ENCODE assay signal across 11 cellular contexts in the genomic region with DNA sequence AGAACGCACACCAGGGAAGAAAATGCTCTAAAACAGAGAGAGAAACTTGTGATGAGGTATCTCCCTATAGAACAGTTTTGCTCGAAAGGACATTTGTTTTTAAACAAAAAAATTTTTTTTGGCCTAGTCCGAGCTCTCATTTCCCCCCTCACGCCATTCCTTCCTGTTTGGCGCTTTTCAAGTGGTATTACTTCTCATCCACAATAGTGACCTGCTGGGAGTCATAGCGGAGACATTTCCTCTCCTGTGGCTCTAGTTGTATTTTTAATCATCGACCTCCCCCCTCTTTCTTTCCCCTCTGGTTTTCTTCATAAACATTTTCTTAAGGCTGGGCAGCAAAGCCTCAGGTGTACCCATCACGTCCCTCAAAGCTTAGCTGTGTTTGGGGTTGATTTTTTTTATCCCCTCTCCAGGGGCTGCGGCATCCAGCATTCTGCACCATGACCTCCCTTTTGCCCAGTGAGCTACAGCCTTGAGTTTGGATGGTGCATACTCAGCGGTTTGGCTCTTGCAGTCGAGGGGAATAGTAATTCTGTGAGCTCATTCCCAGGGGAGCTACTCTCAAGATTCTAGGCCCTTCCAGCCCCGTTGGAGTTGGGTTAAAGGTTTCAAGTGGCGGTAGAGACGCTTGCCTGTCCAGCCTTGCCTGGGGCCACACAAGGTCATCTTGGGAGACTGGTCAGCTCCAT.
A peak's percentile ranks its signal among the peaks of the same experiment; 100 is the strongest.
DNase-seq lines count a peak whose midpoint lies in the region; ATAC-seq and TF ChIP-seq lines count a peak whose summit lies in the region.
"Had no signal": no experiment of that assay in that cellular context is flagged by ENCODE, and none has a peak within 500 bp of the region (broad histone marks: within the 10 kb centered on the region; RNA-seq: fewer than 3 reads in every experiment).

No MANE protein-coding gene starts in this region.

- no peak overlapping the region for H3K4me2 ChIP-seq in parathyroid adenoma (ENCODE audit: low read length)

- no peaks in the 10 kb centered on the region for H3K9me3 ChIP-seq in parathyroid adenoma (ENCODE audit: control insufficient read depth, low read length)

- peaks cover 33% of the 10 kb centered on the region for H3K4me1 Mint-ChIP-seq in activated CD4-positive, alpha-beta memory T cell treated with anti-CD3 and anti-CD28 coated beads for 36 hours (ENCODE audit: low read depth)

- peak overlapping the region; percentile 41 for H3K27ac ChIP-seq in parathyroid adenoma

- intact Hi-C loops in activated CD4-positive, alpha-beta memory T cell treated with anti-CD3 and anti-CD28 coated beads for 36 hours (cut with micrococcal nuclease): no loop called here
- intact Hi-C loops in Right ventricle myocardium superior (cut with DNase I): no loop called here

- CTCF ChIA-PET in activated CD4-positive, alpha-beta memory T cell treated with anti-CD3 and anti-CD28 coated beads for 36 hours (lab: Charles Lee): interaction anchor here (0.7 kb wide), 1 partner anchor 15 kb away, joined by 3 read pairs; no protein-coding TSS in a partner anchor

- POLR2A ChIA-PET in activated CD4-positive, alpha-beta memory T cell treated with anti-CD3 and anti-CD28 coated beads for 36 hours (lab: Charles Lee): interaction anchor here (0.9 to 1.3 kb wide), 2 partner anchors 12 to 69 kb away, joined by 3 to 5 read pairs; no protein-coding TSS in a partner anchor

- H3K9me3 Mint-ChIP-seq in activated CD4-positive, alpha-beta memory T cell treated with anti-CD3 and anti-CD28 coated beads for 36 hours: no peaks in the 10 kb centered on the region

- no peak overlapping the region for H3K4me3 Mint-ChIP-seq in activated CD4-positive, alpha-beta memory T cell treated with anti-CD3 and anti-CD28 coated beads for 36 hours
- H3K4me3 Mint-ChIP-seq: activated naive CD8-positive, alpha-beta T cell had no signal

- H3K4me3 ChIP-seq in parathyroid adenoma (ENCODE audit: low read depth, low read length): no peak overlapping the region

- peak overlapping the region; percentile 59 for H3K27ac Mint-ChIP-seq in activated CD4-positive, alpha-beta memory T cell treated with anti-CD3 and anti-CD28 coated beads for 36 hours
- H3K27ac Mint-ChIP-seq: activated naive CD8-positive, alpha-beta T cell had no signal

- DNase-seq in activated CD4-positive, alpha-beta memory T cell treated with anti-CD3 and anti-CD28 coated beads for 36 hours: no peak
- DNase-seq in Right ventricle myocardium superior (no peak), midbrain (lab: John Stamatoyannopoulos, UW) (no peak), T-helper 2 cell (no peak), activated gamma-delta T cell (lab: John Stamatoyannopoulos, UW) (no peak), GM03348 (ENCODE audit: low spot score) (no peak)
- DNase-seq: NCI-H1694 had no signal

- no peak for TF ChIP-seq CTCF in parathyroid adenoma (IDR thresholded peaks at IDR 0.05)

- no peak overlapping the region for H2AFZ ChIP-seq in parathyroid adenoma

- peak; percentile 16 for ATAC-seq in GM21737 (IDR thresholded peaks at IDR 0.05; ENCODE audit: unreplicated experiment)
- ATAC-seq in Right ventricle myocardium superior (ENCODE audit: poor library complexity): peak; percentile 50
- ATAC-seq: PC-3 had no signal

- H3K9ac ChIP-seq in parathyroid adenoma: no peak overlapping the region

- no peaks in the 10 kb centered on the region for H3K79me2 ChIP-seq in parathyroid adenoma

- H3K4me1 ChIP-seq in parathyroid adenoma: no peaks in the 10 kb centered on the region

- H3K27me3 Mint-ChIP-seq in activated CD4-positive, alpha-beta memory T cell treated with anti-CD3 and anti-CD28 coated beads for 36 hours: no peaks in the 10 kb centered on the region
- H3K27me3 Mint-ChIP-seq: activated naive CD8-positive, alpha-beta T cell had no signal

- H3K36me3 ChIP-seq in parathyroid adenoma (ENCODE audit: control insufficient read depth, insufficient read depth, low read length): no peaks in the 10 kb centered on the region

- no peaks in the 10 kb centered on the region for H3K27me3 ChIP-seq in parathyroid adenoma (ENCODE audit: control insufficient read depth, insufficient read depth, low read length)

- H3K36me3 Mint-ChIP-seq in activated CD4-positive, alpha-beta memory T cell treated with anti-CD3 and anti-CD28 coated beads for 36 hours: no peaks in the 10 kb centered on the region
- H3K36me3 Mint-ChIP-seq: activated naive CD8-positive, alpha-beta T cell had no signal
